Comparison of ENCODE assay signal across 1 cellular context in the genomic region with DNA sequence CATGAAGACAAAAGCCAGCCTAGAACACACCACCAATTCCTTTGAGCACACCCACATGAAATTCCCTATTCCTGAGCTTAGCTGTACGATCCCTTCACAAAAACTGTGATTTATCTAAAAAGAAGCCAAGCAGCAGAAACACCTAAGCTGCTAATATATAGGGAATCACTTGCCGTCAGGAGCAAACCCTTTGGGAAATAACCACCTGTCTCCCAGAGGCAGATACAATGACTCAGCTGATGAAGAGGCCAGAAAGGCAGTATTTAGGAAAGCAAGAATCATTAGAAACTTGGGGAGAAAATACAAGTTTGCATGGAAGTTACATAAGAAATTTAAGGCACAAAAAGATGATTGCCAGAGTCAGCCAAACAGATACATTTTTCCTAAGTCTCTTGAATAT.
TF ChIP-seq lines count a peak whose summit lies in the region.

No MANE protein-coding gene starts in this region.

TF ChIP-seq in IMR-90, 13 proteins besides CTCF, POLR2A, EP300 and RAD21 (continued from another document):
- TF ChIP-seq, protein P1, sequence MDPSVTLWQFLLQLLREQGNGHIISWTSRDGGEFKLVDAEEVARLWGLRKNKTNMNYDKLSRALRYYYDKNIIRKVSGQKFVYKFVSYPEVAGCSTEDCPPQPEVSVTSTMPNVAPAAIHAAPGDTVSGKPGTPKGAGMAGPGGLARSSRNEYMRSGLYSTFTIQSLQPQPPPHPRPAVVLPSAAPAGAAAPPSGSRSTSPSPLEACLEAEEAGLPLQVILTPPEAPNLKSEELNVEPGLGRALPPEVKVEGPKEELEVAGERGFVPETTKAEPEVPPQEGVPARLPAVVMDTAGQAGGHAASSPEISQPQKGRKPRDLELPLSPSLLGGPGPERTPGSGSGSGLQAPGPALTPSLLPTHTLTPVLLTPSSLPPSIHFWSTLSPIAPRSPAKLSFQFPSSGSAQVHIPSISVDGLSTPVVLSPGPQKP (IDR thresholded peaks at IDR 0.05; ENCODE audit: borderline replicate concordance, low read depth, low read length), result no peak
- no peak for TF ChIP-seq RCOR1 (IDR thresholded peaks at IDR 0.05; ENCODE audit: insufficient replicate concordance, low read length)
- TF ChIP-seq, protein P2, sequence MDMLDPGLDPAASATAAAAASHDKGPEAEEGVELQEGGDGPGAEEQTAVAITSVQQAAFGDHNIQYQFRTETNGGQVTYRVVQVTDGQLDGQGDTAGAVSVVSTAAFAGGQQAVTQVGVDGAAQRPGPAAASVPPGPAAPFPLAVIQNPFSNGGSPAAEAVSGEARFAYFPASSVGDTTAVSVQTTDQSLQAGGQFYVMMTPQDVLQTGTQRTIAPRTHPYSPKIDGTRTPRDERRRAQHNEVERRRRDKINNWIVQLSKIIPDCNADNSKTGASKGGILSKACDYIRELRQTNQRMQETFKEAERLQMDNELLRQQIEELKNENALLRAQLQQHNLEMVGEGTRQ (IDR thresholded peaks at IDR 0.05; ENCODE audit: low read depth, low read length), result no peak
- TF ChIP-seq BHLHE40 (IDR thresholded peaks at IDR 0.05; ENCODE audit: low read depth, low read length), result no peak
- no peak for TF ChIP-seq MAZ (IDR thresholded peaks at IDR 0.05; ENCODE audit: borderline replicate concordance, low read depth, low read length)
- TF ChIP-seq SMC3 (IDR thresholded peaks at IDR 0.05; ENCODE audit: low read depth, low read length), result no peak
- no peak for TF ChIP-seq FOS (IDR thresholded peaks at IDR 0.05; ENCODE audit: low read depth, low read length)
- TF ChIP-seq CHD1 (IDR thresholded peaks at IDR 0.05; ENCODE audit: low read depth, low read length), result no peak
- TF ChIP-seq NFE2L2 (IDR thresholded peaks at IDR 0.05; ENCODE audit: low read depth, low read length), result no peak
- no peak for TF ChIP-seq MXI1 (IDR thresholded peaks at IDR 0.05; ENCODE audit: borderline replicate concordance, low read depth, low read length)
- no peak for TF ChIP-seq MAFK (IDR thresholded peaks at IDR 0.05; ENCODE audit: low read depth, low read length)
